39 cellular contexts compared by ENCODE assay signal in genomic region chr18:36950960-36951359, GRCh38.
"Had no signal": no experiment of that assay in that cellular context is flagged by ENCODE, and none has a peak within 500 bp of the region (broad histone marks: within the 10 kb centered on the region; RNA-seq: fewer than 3 reads in every experiment).

No MANE protein-coding gene starts in this region.

- H3K4me3 ChIP-seq: adrenal gland, ascending aorta, body of pancreas, breast epithelium, cardiac muscle cell had no signal

- H3K9me3 ChIP-seq: adrenal gland, ascending aorta, body of pancreas, breast epithelium had no signal

- ATAC-seq: activated naive CD4-positive, alpha-beta T cell treated with anti-CD3 and anti-CD28 coated beads, Interleukin-2, amount 50 U/mL, for 72 hours; activated naive CD8-positive, alpha-beta T cell treated with anti-CD3 and anti-CD28 coated beads, Interleukin-2, amount 50 U/mL, for 24 hours; activated T-cell treated with anti-CD3 and anti-CD28 coated beads, Interleukin-2, amount 50 U/mL, for 4 hours; activated T-cell treated with anti-CD3 and anti-CD28 coated beads, Interleukin-2, amount 50 U/mL, for 72 hours; activated T-helper 17 cell treated with anti-CD3 and anti-CD28 coated beads, Interleukin-2, amount 50 U/mL, for 72 hours; body of pancreas had no signal

- H3K27me3 ChIP-seq: adrenal gland, ascending aorta, body of pancreas, brain microvascular endothelial cell, breast epithelium, cardiac muscle cell had no signal

- H3K36me3 ChIP-seq: adrenal gland, brain microvascular endothelial cell, breast epithelium, cardiac muscle cell had no signal

- DNase-seq: activated effector memory CD4-positive, alpha-beta T cell treated with anti-CD3 and anti-CD28 coated beads, Interleukin-2, amount 50 U/mL, for 16 hours; activated effector memory CD4-positive, alpha-beta T cell treated with Interleukin-2 at 50 U/mL for 16 hours; activated gamma-delta T cell; activated gamma-delta T cell treated with Interleukin-2 at 50 U/mL for 16 hours; activated naive CD4-positive, alpha-beta T cell; activated naive CD4-positive, alpha-beta T cell treated with anti-CD3 and anti-CD28 coated beads for 36 hours; activated naive CD4-positive, alpha-beta T cell treated with anti-CD3 and anti-CD28 coated beads, Interleukin-2, amount 10 ng/mL, durations not matched to agents 7 days and 5 days; activated naive CD4-positive, alpha-beta T cell treated with anti-CD3 and anti-CD28 coated beads, Interleukin-2, amount 50 U/mL, for 16 hours; activated naive CD4-positive, alpha-beta T cell treated with Interleukin-2 at 50 U/mL for 16 hours; activated naive CD8-positive, alpha-beta T cell treated with anti-CD3 and anti-CD28 coated beads for 36 hours; activated naive CD8-positive, alpha-beta T cell treated with anti-CD3 and anti-CD28 coated beads, Interleukin-2, amount 10 ng/mL, durations not matched to agents 7 days and 5 days; activated naive CD8-positive, alpha-beta T cell treated with anti-CD3 and anti-CD28 coated beads, Interleukin-2, amount 50 U/mL, for 24 hours; activated T-cell treated with anti-CD3 and anti-CD28 coated beads, Interleukin-2, amount 50 U/mL, for 24 hours; activated T-cell treated with anti-CD3 and anti-CD28 coated beads, Interleukin-2, amount 50 U/mL, for 4 hours; activated T-cell treated with anti-CD3 and anti-CD28 coated beads, Interleukin-2, amount 50 U/mL, for 48 hours; activated T-cell treated with anti-CD3 and anti-CD28 coated beads, Interleukin-2, amount 50 U/mL, for 72 hours; adrenal gland; amniotic stem cell; amygdala; anterior cingulate cortex; aorta; body of pancreas; brain microvascular endothelial cell; caudate nucleus; central memory CD4-positive, alpha-beta T cell; cerebellar nuclear complex had no signal

- FAIRE-seq: astrocyte, bronchial epithelial cell had no signal

- H3K4me3 Mint-ChIP-seq: activated naive CD4-positive, alpha-beta T cell treated with anti-CD3 and anti-CD28 coated beads for 36 hours; activated naive CD4-positive, alpha-beta T cell treated with anti-CD3 and anti-CD28 coated beads, Interleukin-2, amount 10 ng/mL, durations not matched to agents 7 days and 5 days; activated naive CD4-positive, alpha-beta T cell treated with anti-CD3 and anti-CD28 coated beads, Interleukin-2, amount 50 U/mL, for 24 hours; activated naive CD8-positive, alpha-beta T cell; activated naive CD8-positive, alpha-beta T cell treated with anti-CD3 and anti-CD28 coated beads for 36 hours; activated naive CD8-positive, alpha-beta T cell treated with anti-CD3 and anti-CD28 coated beads, Interleukin-2, amount 10 ng/mL, durations not matched to agents 7 days and 5 days; activated naive CD8-positive, alpha-beta T cell treated with anti-CD3 and anti-CD28 coated beads, Interleukin-2, amount 50 U/mL, for 24 hours; activated T-cell treated with anti-CD3 and anti-CD28 coated beads, Interleukin-2, amount 50 U/mL, for 24 hours; activated T-cell treated with anti-CD3 and anti-CD28 coated beads, Interleukin-2, amount 50 U/mL, for 4 hours; activated T-cell treated with anti-CD3 and anti-CD28 coated beads, Interleukin-2, amount 50 U/mL, for 72 hours; activated T-helper 1 cell treated with anti-CD3 and anti-CD28 coated beads, Interleukin-12 subunit alpha, Interleukin-12 subunit beta, Interleukin-2, Interleukin-4 antibody, amounts not matched to agents 30 ng/mL and 10 ng/mL and 1 ng/mL, durations not matched to agents 14 hours and 24 hours and 36 hours; activated T-helper 17 cell treated with anti-CD3 and anti-CD28 coated beads, Interleukin-2, amount 50 U/mL, for 72 hours; brain; central memory CD8-positive, alpha-beta T cell had no signal

- H3K27ac Mint-ChIP-seq: activated naive CD4-positive, alpha-beta T cell treated with anti-CD3 and anti-CD28 coated beads for 36 hours; activated naive CD4-positive, alpha-beta T cell treated with anti-CD3 and anti-CD28 coated beads, Interleukin-2, amount 10 ng/mL, durations not matched to agents 7 days and 5 days; activated naive CD4-positive, alpha-beta T cell treated with anti-CD3 and anti-CD28 coated beads, Interleukin-2, amount 50 U/mL, for 24 hours; activated naive CD4-positive, alpha-beta T cell treated with anti-CD3 and anti-CD28 coated beads, Interleukin-2, amount 50 U/mL, for 72 hours; activated naive CD8-positive, alpha-beta T cell; activated naive CD8-positive, alpha-beta T cell treated with anti-CD3 and anti-CD28 coated beads for 36 hours; activated naive CD8-positive, alpha-beta T cell treated with anti-CD3 and anti-CD28 coated beads, Interleukin-2, amount 10 ng/mL, durations not matched to agents 7 days and 5 days; activated naive CD8-positive, alpha-beta T cell treated with anti-CD3 and anti-CD28 coated beads, Interleukin-2, amount 50 U/mL, for 24 hours; activated T-cell treated with anti-CD3 and anti-CD28 coated beads, Interleukin-2, amount 50 U/mL, for 24 hours; activated T-cell treated with anti-CD3 and anti-CD28 coated beads, Interleukin-2, amount 50 U/mL, for 72 hours; activated T-helper 1 cell treated with anti-CD3 and anti-CD28 coated beads, Interleukin-12 subunit alpha, Interleukin-12 subunit beta, Interleukin-2, Interleukin-4 antibody, amounts not matched to agents 30 ng/mL and 10 ng/mL and 1 ng/mL, durations not matched to agents 14 hours and 24 hours and 36 hours; activated T-helper 17 cell treated with anti-CD3 and anti-CD28 coated beads, Interleukin-2, amount 50 U/mL, for 72 hours; activated T-helper 2 cell treated with anti-CD3 and anti-CD28 coated beads, Interferon-gamma antibody, Interleukin-2, Interleukin-4, amounts not matched to agents 10 μg/mL and 5 μg/mL and 100 μg/mL, durations not matched to agents 14 hours and 24 hours and 36 hours; brain had no signal

- H3K27ac ChIP-seq: adrenal gland, ascending aorta, body of pancreas, brain microvascular endothelial cell, breast epithelium, cardiac muscle cell had no signal

- H3K4me1 ChIP-seq: adrenal gland, ascending aorta, body of pancreas, breast epithelium had no signal

- H3K4me1 Mint-ChIP-seq: activated naive CD4-positive, alpha-beta T cell treated with anti-CD3 and anti-CD28 coated beads, Interleukin-2, amount 10 ng/mL, durations not matched to agents 7 days and 5 days; activated naive CD4-positive, alpha-beta T cell treated with anti-CD3 and anti-CD28 coated beads, Interleukin-2, amount 50 U/mL, for 24 hours; activated naive CD8-positive, alpha-beta T cell treated with anti-CD3 and anti-CD28 coated beads for 36 hours; activated naive CD8-positive, alpha-beta T cell treated with anti-CD3 and anti-CD28 coated beads, Interleukin-2, amount 10 ng/mL, durations not matched to agents 7 days and 5 days; activated naive CD8-positive, alpha-beta T cell treated with anti-CD3 and anti-CD28 coated beads, Interleukin-2, amount 50 U/mL, for 24 hours; activated T-helper 17 cell treated with anti-CD3 and anti-CD28 coated beads, Interleukin-2, amount 50 U/mL, for 72 hours; brain; central memory CD8-positive, alpha-beta T cell had no signal

- H3K9me3 Mint-ChIP-seq: activated naive CD4-positive, alpha-beta T cell treated with anti-CD3 and anti-CD28 coated beads for 36 hours; activated naive CD4-positive, alpha-beta T cell treated with anti-CD3 and anti-CD28 coated beads, Interleukin-2, amount 10 ng/mL, durations not matched to agents 7 days and 5 days; activated naive CD4-positive, alpha-beta T cell treated with anti-CD3 and anti-CD28 coated beads, Interleukin-2, amount 50 U/mL, for 72 hours; activated naive CD8-positive, alpha-beta T cell treated with anti-CD3 and anti-CD28 coated beads for 36 hours; activated naive CD8-positive, alpha-beta T cell treated with anti-CD3 and anti-CD28 coated beads, Interleukin-2, amount 10 ng/mL, durations not matched to agents 7 days and 5 days; activated naive CD8-positive, alpha-beta T cell treated with anti-CD3 and anti-CD28 coated beads, Interleukin-2, amount 50 U/mL, for 24 hours; activated T-cell treated with anti-CD3 and anti-CD28 coated beads, Interleukin-2, amount 50 U/mL, for 24 hours; activated T-cell treated with anti-CD3 and anti-CD28 coated beads, Interleukin-2, amount 50 U/mL, for 4 hours; activated T-helper 1 cell treated with anti-CD3 and anti-CD28 coated beads, Interleukin-12 subunit alpha, Interleukin-12 subunit beta, Interleukin-2, Interleukin-4 antibody, amounts not matched to agents 30 ng/mL and 10 ng/mL and 1 ng/mL, durations not matched to agents 14 hours and 24 hours and 36 hours; activated T-helper 17 cell treated with anti-CD3 and anti-CD28 coated beads, Interleukin-2, amount 50 U/mL, for 72 hours; activated T-helper 2 cell treated with anti-CD3 and anti-CD28 coated beads, Interferon-gamma antibody, Interleukin-2, Interleukin-4, amounts not matched to agents 10 μg/mL and 5 μg/mL and 100 μg/mL, durations not matched to agents 14 hours and 24 hours and 36 hours; brain; central memory CD8-positive, alpha-beta T cell had no signal

- H3K27me3 Mint-ChIP-seq: activated naive CD4-positive, alpha-beta T cell treated with anti-CD3 and anti-CD28 coated beads, Interleukin-2, amount 10 ng/mL, durations not matched to agents 7 days and 5 days; activated naive CD4-positive, alpha-beta T cell treated with anti-CD3 and anti-CD28 coated beads, Interleukin-2, amount 50 U/mL, for 24 hours; activated naive CD8-positive, alpha-beta T cell; activated naive CD8-positive, alpha-beta T cell treated with anti-CD3 and anti-CD28 coated beads for 36 hours; activated naive CD8-positive, alpha-beta T cell treated with anti-CD3 and anti-CD28 coated beads, Interleukin-2, amount 10 ng/mL, durations not matched to agents 7 days and 5 days; activated naive CD8-positive, alpha-beta T cell treated with anti-CD3 and anti-CD28 coated beads, Interleukin-2, amount 50 U/mL, for 24 hours; activated T-cell treated with anti-CD3 and anti-CD28 coated beads, Interleukin-2, amount 50 U/mL, for 24 hours; activated T-helper 17 cell treated with anti-CD3 and anti-CD28 coated beads, Interleukin-2, amount 50 U/mL, for 72 hours; brain; central memory CD8-positive, alpha-beta T cell had no signal
